In genomic region chr11:96168623-96169022, GRCh38 we compare ENCODE assay signal across 8 cellular contexts.
DNase-seq lines count a peak whose midpoint lies in the region; ATAC-seq and TF ChIP-seq lines count a peak whose summit lies in the region.

No MANE protein-coding gene starts in this region.

- H3K27ac ChIP-seq in colonic mucosa, result peak overlapping the region; percentile 27
- peak overlapping the region; percentile 43 to 44 for H3K27ac ChIP-seq in mucosa of rectum (ENCODE audit: low read depth in 2 of 2, low read length in 2 of 2)

- no peak for TF ChIP-seq CTCF in colonic mucosa (IDR thresholded peaks at IDR 0.05)

- H3K4me1 ChIP-seq in colonic mucosa (peaks cover 5% of the 10 kb centered on the region), mucosa of rectum (ENCODE audit: control insufficient read depth in 2 of 2, insufficient read depth in 2 of 2, low read length in 2 of 2) (peaks cover 2 to 6% of the 10 kb centered on the region in 2 donors)

- H3K4me3 ChIP-seq in colonic mucosa (no peak overlapping the region), mucosa of rectum (ENCODE audit: low read length in 2 of 2) (no peak overlapping the region)

- H3K36me3 ChIP-seq in colonic mucosa (no peaks in the 10 kb centered on the region), mucosa of rectum (ENCODE audit: control insufficient read depth in 2 of 2, insufficient read depth in 2 of 2, low read length in 2 of 2) (peaks cover 0 to 2% of the 10 kb centered on the region in 2 donors)

- H3K9ac ChIP-seq in colonic mucosa (ENCODE audit: low read depth in 2 of 2, low read length in 2 of 2), result no peak overlapping the region
- H3K9ac ChIP-seq in mucosa of rectum (ENCODE audit: low read depth in 1 of 2, low read length in 2 of 2), result no peak overlapping the region

- H3K27me3 ChIP-seq in colonic mucosa, result no peaks in the 10 kb centered on the region
- H3K27me3 ChIP-seq in mucosa of rectum (ENCODE audit: control insufficient read depth in 2 of 2, insufficient read depth in 2 of 2, low read length in 2 of 2), result no peaks in the 10 kb centered on the region

- in situ Hi-C loops in ACHN (cut with HindIII; ENCODE audit: low pct_ligation_motif_present, low pct_unique_long_range_greater_than_20kb, low sequenced_read_pairs), result no loop called here

- peak; percentile 42 for DNase-seq in ACHN
- DNase-seq in MV-4-11 (lab: John Stamatoyannopoulos, UW), result peak; percentile 86
- peak; percentile 34 for DNase-seq in colonic mucosa
- no peak for DNase-seq in NCI-H128 (lab: John Stamatoyannopoulos, UW; ENCODE audit: unreplicated experiment)
- DNase-seq in activated CD4-positive, CD25-positive, alpha-beta regulatory T cell (lab: John Stamatoyannopoulos, UW), result no peak

- no peak for ATAC-seq in HG03354 (IDR thresholded peaks at IDR 0.05; ENCODE audit: poor library complexity, severe bottlenecking, unreplicated experiment)
- ATAC-seq in HG03097 (IDR thresholded peaks at IDR 0.05; ENCODE audit: low FRiP score, unreplicated experiment), result no peak

- intact Hi-C loops in colonic mucosa (cut with DNase I), result no loop called here

- H3K9me3 ChIP-seq in colonic mucosa (no peaks in the 10 kb centered on the region), mucosa of rectum (ENCODE audit: control insufficient read depth in 2 of 2, low read length in 2 of 2) (no peaks in the 10 kb centered on the region)

Comparison
In these comparisons a context has a peak if more than half of its experiments do, and no peak if none do; other contexts are left out.
1. DNase-seq: peak in ACHN (single experiment), MV-4-11 (single experiment) and colonic mucosa (single experiment); none in NCI-H128 (single experiment) and activated CD4-positive, CD25-positive, alpha-beta regulatory T cell (0 of 4).